ENCODE assay signal across 7 cellular contexts in genomic region chr1:181423301-181423918, GRCh38. TPM values are rescaled to one million over a fixed set of nuclear protein-coding genes. Genes with fewer than 3 reads are reported as not detected.
DNase-seq lines count a peak whose midpoint lies in the region; ATAC-seq, FAIRE-seq and TF ChIP-seq lines count a peak whose summit lies in the region.

No MANE protein-coding gene starts in this region.

- H3K9me3 ChIP-seq in OCI-LY3 (ENCODE audit: insufficient read depth, low read length): no peaks in the 10 kb centered on the region
- H3K9me3 ChIP-seq in HepG2 (ENCODE audit: low read length): no peaks in the 10 kb centered on the region
- H3K9me3 ChIP-seq in upper lobe of right lung: no peaks in the 10 kb centered on the region

- H3K79me2 ChIP-seq in OCI-LY3 (ENCODE audit: low read length) (no peaks in the 10 kb centered on the region), HepG2 (ENCODE audit: insufficient read depth, low read length) (no peaks in the 10 kb centered on the region)

- ATAC-seq in HepG2: peak; percentile 80
- peak; percentile 34 for ATAC-seq in upper lobe of right lung
- ATAC-seq in GM19023 (IDR thresholded peaks at IDR 0.05; ENCODE audit: unreplicated experiment): no peak

- no peak overlapping the region for H2AFZ ChIP-seq in OCI-LY3 (ENCODE audit: low read depth, low read length)
- H2AFZ ChIP-seq in HepG2 (ENCODE audit: low read length): no peak overlapping the region

- DNase-seq in Daoy (ENCODE audit: low read depth) (peak; percentile 51), HPDE6-E6E7 (ENCODE audit: extremely low spot score) (peak; percentile 32), astrocyte of the spinal cord (ENCODE audit: low read depth, low spot score) (peak; percentile 27), HepG2 (ENCODE audit: low spot score) (peak; percentile 27), upper lobe of right lung (no peak)

- no peaks in the 10 kb centered on the region for H4K20me1 ChIP-seq in OCI-LY3 (ENCODE audit: insufficient read depth, low read length)
- H4K20me1 ChIP-seq in HepG2 (ENCODE audit: insufficient read depth, low read length): no peaks in the 10 kb centered on the region

- H3K27me3 ChIP-seq in OCI-LY3 (ENCODE audit: low read depth, low read length) (peaks cover 24% of the 10 kb centered on the region), HepG2 (ENCODE audit: control insufficient read depth in 1 of 2, insufficient read depth in 2 of 2, low read length in 2 of 2) (no peaks in the 10 kb centered on the region), upper lobe of right lung (peaks cover 16% of the 10 kb centered on the region)

- no TSS peak for BruUV-seq in HepG2 (replicated peaks; lab: Mats Ljungman, UMichigan)

- H3K4me3 ChIP-seq in OCI-LY3 (ENCODE audit: low read length) (no peak overlapping the region), astrocyte of the spinal cord (ENCODE audit: low read depth, low read length) (no peak overlapping the region), HepG2 (replicated peaks in 1 of 3; ENCODE audit: insufficient read depth in 1 of 3, low read depth in 2 of 3, low read length in 3 of 3) (no peak overlapping the region), upper lobe of right lung (no peak overlapping the region)

- no peak for TF ChIP-seq POLR2A in HepG2 (IDR thresholded peaks at IDR 0.05; ENCODE audit: insufficient read depth in 1 of 2, low read depth in 2 of 2, low read length in 2 of 2)

- TF ChIP-seq CTCF in OCI-LY3 (IDR thresholded peaks at IDR 0.05; ENCODE audit: low read depth, low read length): peak; percentile 65
- peak; percentile 47 for TF ChIP-seq CTCF in astrocyte of the spinal cord (IDR thresholded peaks at IDR 0.05; ENCODE audit: low read depth, low read length)
- peak; percentile 38; the same call in 1 of the 2 replicates for TF ChIP-seq CTCF in HepG2 (CRISPR knock-in tag; IDR thresholded peaks at IDR 0.05)
- TF ChIP-seq CTCF in upper lobe of right lung (IDR thresholded peaks at IDR 0.05): peak; percentile 24

- H3K27ac ChIP-seq in OCI-LY3 (ENCODE audit: low read length) (no peak overlapping the region), HepG2 (ENCODE audit: extremely low read length, insufficient read depth, low read length) (no peak overlapping the region), upper lobe of right lung (no peak overlapping the region)

- H3K9ac ChIP-seq in OCI-LY3 (ENCODE audit: low read length) (no peak overlapping the region), HepG2 (ENCODE audit: insufficient read depth, low read depth, low read length) (no peak overlapping the region)

- TF ChIP-seq RAD21 in HepG2 (CRISPR knock-in tag; IDR thresholded peaks at IDR 0.05): no peak

- 3% methylated on average over 4 of the region's 4 CpGs for WGBS in HepG2 (ENCODE audit: low lambda C conversion rate)

- H3K4me1 ChIP-seq in OCI-LY3 (ENCODE audit: low read length) (peaks cover 11% of the 10 kb centered on the region), HepG2 (ENCODE audit: insufficient read depth, low read length) (no peaks in the 10 kb centered on the region), upper lobe of right lung (no peaks in the 10 kb centered on the region)

- intact Hi-C loops in HepG2 (cut with micrococcal nuclease; ENCODE audit: unreplicated experiment) (loop anchor here (1.0 kb wide), 1 partner anchor 233 kb away; no protein-coding TSS in a partner anchor), upper lobe of right lung (cut with DNase I) (no loop called here)

- in situ Hi-C loops in astrocyte of the spinal cord (cut with HindIII; ENCODE audit: low sequenced_read_pairs) (loop anchor here (25.0 kb wide), 1 partner anchor 211 kb away; no protein-coding TSS in a partner anchor), HepG2 (cut with HindIII; ENCODE audit: extremely low pct_ligation_motif_present, low pct_unique_long_range_greater_than_20kb) (loop anchor here (5.0 kb wide), 1 partner anchor 236 kb away; no protein-coding TSS in a partner anchor)

- CTCF ChIA-PET in HepG2 (lab: Yijun Ruan, JAX; ENCODE audit: low intra/inter-chr PET ratio, low total read pairs): interaction anchor here (3.2 kb wide), 1 partner anchor 233 kb away, joined by 74 read pairs; no protein-coding TSS in a partner anchor

- H3K4me2 ChIP-seq in OCI-LY3 (ENCODE audit: low read length) (no peak overlapping the region), HepG2 (ENCODE audit: low read depth, low read length) (no peak overlapping the region)

- FAIRE-seq in HepG2 (lab: Jason Lieb, UNC): no peak

- TF ChIP-seq EP300 in HepG2 (IDR thresholded peaks at IDR 0.05; ENCODE audit: low read depth in 2 of 2, low read length in 2 of 2): no peak
- TF ChIP-seq EP300 in HepG2 (CRISPR knock-in tag; IDR thresholded peaks at IDR 0.05; ENCODE audit: borderline replicate concordance): no peak

- POLR2A ChIA-PET in HepG2 (lab: Yijun Ruan, JAX): no interaction called here

- H3K36me3 ChIP-seq in OCI-LY3 (replicated peaks; ENCODE audit: low read depth, low read length) (no peaks in the 10 kb centered on the region), HepG2 (replicated peaks in 1 of 2; ENCODE audit: control insufficient read depth in 1 of 2, insufficient read depth in 2 of 2, low read length in 2 of 2) (no peaks in the 10 kb centered on the region), upper lobe of right lung (no peaks in the 10 kb centered on the region)

TF ChIP-seq in HepG2, 621 proteins besides CTCF, POLR2A, EP300 and RAD21:
- TF ChIP-seq ZNF431 (CRISPR knock-in tag; IDR thresholded peaks at IDR 0.05; ENCODE audit: borderline replicate concordance, low read depth) (no peak), ZNF362 (CRISPR knock-in tag; IDR thresholded peaks at IDR 0.05; ENCODE audit: borderline replicate concordance) (no peak), SMC3 (IDR thresholded peaks at IDR 0.05; ENCODE audit: low read length) (peak; percentile 39; the same call in 1 of the 2 replicates), NFYC (CRISPR knock-in tag; IDR thresholded peaks at IDR 0.05) (no peak), WIZ (CRISPR knock-in tag; IDR thresholded peaks at IDR 0.05) (no peak), ZNF777 (CRISPR knock-in tag; IDR thresholded peaks at IDR 0.05) (no peak), REPIN1 (CRISPR knock-in tag; IDR thresholded peaks at IDR 0.05; ENCODE audit: borderline replicate concordance, low read depth) (no peak), GFI1 (CRISPR knock-in tag; IDR thresholded peaks at IDR 0.05; ENCODE audit: borderline replicate concordance) (no peak), HMG20A (CRISPR knock-in tag; IDR thresholded peaks at IDR 0.05; ENCODE audit: borderline replicate concordance) (no peak), ZBTB37 (CRISPR knock-in tag; IDR thresholded peaks at IDR 0.05) (no peak), TBX2 (CRISPR knock-in tag; IDR thresholded peaks at IDR 0.05; ENCODE audit: borderline replicate concordance) (no peak), STAG1 (CRISPR knock-in tag; IDR thresholded peaks at IDR 0.05) (0 out of 2 replicates have a peak, but pooled peaks have one; percentile 27), ZNF510 (CRISPR knock-in tag; IDR thresholded peaks at IDR 0.05; ENCODE audit: low read depth) (no peak)

RNA-seq across cellular contexts. Expression of gene CACNA1E, which starts 59.9 kb away (rescaled TPM):
- under 0.01 TPM in 1 of 2 replicates, not detected in the other for total RNA-seq in Daoy (2014; rRNA removed; shearing (Covaris generic))
- total RNA-seq in HepG2 (2016; rRNA removed; fragmentation: Illumina TruSeq; extraction: Trizol): not detected in 2 replicates
- not detected in 2 replicates for total RNA-seq in HepG2 (2016; cell fraction: cytosol; rRNA removed; fragmentation: Illumina TruSeq; extraction: Trizol; ENCODE audit: low read depth)
- not detected in 2 replicates for total RNA-seq in HepG2 (2016; cell fraction: insoluble cytoplasmic fraction; rRNA removed; fragmentation: Illumina TruSeq; extraction: Trizol)
- not detected in 2 replicates for total RNA-seq in HepG2 (2016; cell fraction: membrane; rRNA removed; fragmentation: Illumina TruSeq; extraction: Trizol)
- total RNA-seq in HepG2 (2016; cell fraction: nucleus; rRNA removed; fragmentation: Illumina TruSeq; extraction: Trizol): not detected in 2 replicates
- not detected in 2 replicates for polyA plus RNA-seq in HepG2 (2011; rRNA removed)
- not detected in 2 replicates for polyA plus RNA-seq in HepG2 (2011; cell fraction: cytosol; rRNA removed)
- polyA plus RNA-seq in HepG2 (2011; cell fraction: nucleus; rRNA removed): 0.02 TPM in 2 replicates
- not detected in 2 replicates for polyA plus RNA-seq in HepG2 (2012)
- polyA plus RNA-seq in HepG2 (2016; cell fraction: cytosol; fragmentation: Illumina TruSeq; extraction: Trizol; ENCODE audit: low read depth): not detected in 2 replicates
- polyA plus RNA-seq in HepG2 (2016; cell fraction: insoluble cytoplasmic fraction; fragmentation: Illumina TruSeq; extraction: Trizol; ENCODE audit: low read depth): not detected in 2 replicates
- not detected in 2 replicates for polyA plus RNA-seq in HepG2 (2016; cell fraction: membrane; fragmentation: Illumina TruSeq; extraction: Trizol; ENCODE audit: low read depth)
- not detected in 2 replicates for polyA plus RNA-seq in HepG2 (2016; cell fraction: nucleus; fragmentation: Illumina TruSeq; extraction: Trizol; ENCODE audit: insufficient read depth, low read depth)
- 0.02 TPM in 1 of 2 replicates, not detected in the other for polyA minus RNA-seq in HepG2 (2011; rRNA and poly(A)+ RNA removed; ENCODE audit: low replicate concordance)
- polyA minus RNA-seq in HepG2 (2011; cell fraction: cytosol; rRNA and poly(A)+ RNA removed): not detected in 2 replicates
- polyA minus RNA-seq in HepG2 (2011; cell fraction: nucleus; rRNA and poly(A)+ RNA removed): not detected in 2 replicates
- total RNA-seq in upper lobe of right lung: 0.06 TPM
